ENCODE assay signal across 16 cellular contexts in the genomic region with DNA sequence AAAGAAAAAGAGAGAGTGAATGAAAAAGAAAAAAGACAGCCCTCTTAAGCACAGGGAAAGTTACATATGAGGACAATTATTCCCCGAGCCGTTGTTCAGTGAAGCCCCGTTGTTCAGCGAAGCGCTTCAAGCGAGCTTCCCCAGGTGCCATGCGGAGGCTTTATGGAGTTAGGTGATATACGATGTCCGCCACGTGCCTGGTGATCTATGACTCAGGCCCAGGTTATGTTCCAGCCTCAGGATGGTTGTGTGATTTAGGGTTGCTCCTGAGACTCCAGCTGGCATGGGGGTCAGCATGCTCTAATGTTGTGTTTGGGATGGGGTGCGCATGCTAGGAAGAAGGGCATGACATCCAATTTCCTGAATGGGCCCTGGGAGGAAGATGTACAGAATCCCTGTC.
"Had no signal": no experiment of that assay in that cellular context is flagged by ENCODE, and none has a peak within 500 bp of the region (broad histone marks: within the 10 kb centered on the region; RNA-seq: fewer than 3 reads in every experiment).

No MANE protein-coding gene starts in this region.

- H3K4me1 Mint-ChIP-seq: mesothelial cell of epicardium, naive B cell had no signal

- DNase-seq: dermis blood vessel endothelial cell; dorsolateral prefrontal cortex; effector CD4-positive, alpha-beta T cell; effector memory CD4-positive, alpha-beta T cell; foreskin keratinocyte; heart right ventricle; hippocampal formation; left colon; left lung; left ventricle myocardium superior; lower lobe of right lung; mesenchymal stem cell; mucosa of descending colon; naive B cell had no signal

- H3K4me3 Mint-ChIP-seq: mesothelial cell of epicardium, naive B cell had no signal

- H3K36me3 Mint-ChIP-seq: mesothelial cell of epicardium, naive B cell had no signal

- H3K27ac Mint-ChIP-seq: mesothelial cell of epicardium, naive B cell had no signal

- ATAC-seq: foreskin keratinocyte, gastroesophageal sphincter, heart right ventricle, left colon, left lung, left ventricle myocardium superior, lower lobe of right lung, mucosa of descending colon had no signal
